Comparison of ENCODE assay signal across 18 cellular contexts in the genomic region with DNA sequence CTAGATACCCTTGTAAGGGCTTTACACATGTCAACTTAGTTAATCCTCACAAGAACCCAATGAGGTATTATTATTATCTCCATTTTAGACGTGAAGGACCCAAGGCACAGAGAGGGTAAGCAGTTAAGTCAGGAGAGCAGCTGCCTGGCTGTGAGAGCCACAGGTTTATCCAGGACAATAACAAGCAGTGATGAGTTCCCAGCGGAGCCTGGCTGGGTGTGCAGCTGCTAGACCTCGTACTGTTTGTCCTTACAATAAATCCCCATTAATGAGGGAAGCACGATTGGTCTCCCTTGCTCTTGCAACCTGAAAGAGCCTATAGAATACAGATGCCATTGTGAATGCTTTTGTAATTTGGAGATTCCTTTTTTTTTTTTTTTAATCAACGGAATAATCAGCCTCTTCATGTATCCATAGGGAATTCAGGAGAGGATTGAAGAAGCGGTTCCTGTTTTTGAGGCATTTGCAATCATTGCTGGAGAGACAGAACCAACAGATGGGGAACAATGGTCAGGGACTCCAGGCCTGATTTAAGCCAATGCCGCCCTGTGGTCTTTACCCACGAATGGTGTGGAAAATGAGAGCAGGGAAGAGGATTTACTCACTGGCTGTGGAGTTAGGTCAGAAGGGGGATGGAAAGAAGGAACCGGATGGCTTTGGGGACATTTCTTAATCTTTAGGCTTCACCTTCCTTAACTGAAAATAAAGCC. TPM values are rescaled to one million over a fixed set of nuclear protein-coding genes. Genes with fewer than 3 reads are reported as not detected.
DNase-seq lines count a peak whose midpoint lies in the region; ATAC-seq and TF ChIP-seq lines count a peak whose summit lies in the region.
"Had no signal": no experiment of that assay in that cellular context is flagged by ENCODE, and none has a peak within 500 bp of the region (broad histone marks: within the 10 kb centered on the region; RNA-seq: fewer than 3 reads in every experiment).

No MANE protein-coding gene starts in this region.

- no peaks in the 10 kb centered on the region for H3K27me3 ChIP-seq in BLaER1 treated with 17β-estradiol and CSF1 and Interleukin-3, amounts not matched to agents 10 nM and 100 nM
- no peaks in the 10 kb centered on the region for H3K27me3 ChIP-seq in mesendoderm (ENCODE audit: insufficient read depth, low read length, poor library complexity)
- H3K27me3 ChIP-seq: cardiac muscle cell, foreskin keratinocyte, pancreas had no signal

- no peaks in the 10 kb centered on the region for H3K36me3 Mint-ChIP-seq in natural killer cell
- H3K36me3 Mint-ChIP-seq: immature natural killer cell, mesothelial cell of epicardium had no signal

- H3K36me3 ChIP-seq in BLaER1 treated with 17β-estradiol and CSF1 and Interleukin-3, amounts not matched to agents 10 nM and 100 nM, result no peaks in the 10 kb centered on the region
- H3K36me3 ChIP-seq in mesendoderm (ENCODE audit: control insufficient read depth, insufficient read depth, low read length), result no peaks in the 10 kb centered on the region
- H3K36me3 ChIP-seq: cardiac muscle cell, pancreas had no signal

- no peak overlapping the region for H4K5ac ChIP-seq in mesendoderm (ENCODE audit: low read length)

- H2AK5ac ChIP-seq in mesendoderm (ENCODE audit: low read length), result no peak overlapping the region

- H2BK5ac ChIP-seq in mesendoderm (ENCODE audit: low read length), result no peak overlapping the region

- no peak overlapping the region for H2BK15ac ChIP-seq in mesendoderm (replicated peaks; ENCODE audit: low read depth)

- H3K79me1 ChIP-seq in mesendoderm (ENCODE audit: low read length), result no peaks in the 10 kb centered on the region

- no peaks in the 10 kb centered on the region for H4K20me1 ChIP-seq in BLaER1 treated with 17β-estradiol and CSF1 and Interleukin-3, amounts not matched to agents 10 nM and 100 nM

- no peak overlapping the region for H3K27ac Mint-ChIP-seq in natural killer cell
- H3K27ac Mint-ChIP-seq: activated B cell treated with CpG ODN at 0.5 μM for 24 hours, immature natural killer cell, mesothelial cell of epicardium had no signal

- no peak overlapping the region for H3K27ac ChIP-seq in BLaER1 treated with 17β-estradiol and CSF1 and Interleukin-3, amounts not matched to agents 10 nM and 100 nM
- no peak overlapping the region for H3K27ac ChIP-seq in mesendoderm (ENCODE audit: low read depth, low read length)
- H3K27ac ChIP-seq: cardiac muscle cell, foreskin keratinocyte, pancreas had no signal

- no peak overlapping the region for H3K4ac ChIP-seq in mesendoderm (ENCODE audit: low read depth, low read length)

- no peaks in the 10 kb centered on the region for H3K27me3 Mint-ChIP-seq in natural killer cell (ENCODE audit: low read depth in 2 of 2)
- H3K27me3 Mint-ChIP-seq: activated B cell treated with CpG ODN at 0.5 μM for 24 hours had no signal

- H3K56ac ChIP-seq in mesendoderm (ENCODE audit: low read length), result no peak overlapping the region

- no peak overlapping the region for H4K8ac ChIP-seq in mesendoderm (ENCODE audit: low read depth, low read length)

- peak overlapping the region; percentile 13 to 77 (median 63); a peak in 20 of 22 replicates for H3K4me2 ChIP-seq in BLaER1 treated with 17β-estradiol and CSF1 and Interleukin-3, amounts not matched to agents 10 nM and 100 nM
- H3K4me2 ChIP-seq in mesendoderm (ENCODE audit: low read length), result no peak overlapping the region

- no peaks in the 10 kb centered on the region for H3K9me3 Mint-ChIP-seq in natural killer cell
- H3K9me3 Mint-ChIP-seq: activated B cell treated with CpG ODN at 0.5 μM for 24 hours, immature natural killer cell, mesothelial cell of epicardium had no signal

- H3K4me3 Mint-ChIP-seq in natural killer cell, result no peak overlapping the region
- H3K4me3 Mint-ChIP-seq: activated B cell treated with CpG ODN at 0.5 μM for 24 hours, immature natural killer cell, mesothelial cell of epicardium had no signal

- WGBS in mesendoderm (ENCODE audit: extremely low coverage, insufficient coverage, low lambda C conversion rate), result no CpG with 5 or more reads among the region's 9 CpGs

- TF ChIP-seq CTCF in natural killer cell (IDR thresholded peaks at IDR 0.05), result no peak

- ATAC-seq in natural killer cell, result no peak

- no peak overlapping the region for H2BK120ac ChIP-seq in mesendoderm (ENCODE audit: low read depth, low read length)

- DNase-seq in NCI-H146 (lab: John Stamatoyannopoulos, UW) (peak; percentile 95), NCI-H748 (lab: John Stamatoyannopoulos, UW; ENCODE audit: unreplicated experiment) (peak; percentile 97), mesendoderm (peak; percentile 1), GOT3 (lab: John Stamatoyannopoulos, UW) (no peak), midbrain (lab: John Stamatoyannopoulos, UW) (no peak), natural killer cell (no peak)
- DNase-seq in activated CD4-positive, CD25-positive, alpha-beta regulatory T cell treated with anti-CD3 and anti-CD28 coated beads, Interleukin-2, amount 50 U/mL, for 72 hours, result no peak
- DNase-seq: activated B cell treated with CpG ODN at 0.5 μM for 24 hours; activated naive CD4-positive, alpha-beta T cell treated with Interleukin-2 at 50 U/mL for 16 hours; DMS 273 treated with DMSO at 0.1 percent for 48 hours; immature natural killer cell; pancreas; stimulated activated CD4-positive, alpha-beta T cell treated with anti-CD3 and anti-CD28 coated beads, Interleukin-15, amount 100 ng/mL, for 24 hours; SW 1271 had no signal

- no peak overlapping the region for H3K4me3 ChIP-seq in BLaER1 treated with 17β-estradiol and CSF1 and Interleukin-3, amounts not matched to agents 10 nM and 100 nM
- no peak overlapping the region for H3K4me3 ChIP-seq in mesendoderm (ENCODE audit: low read length)
- H3K4me3 ChIP-seq: cardiac muscle cell, pancreas had no signal

- no peaks in the 10 kb centered on the region for H3K79me2 ChIP-seq in mesendoderm (ENCODE audit: control insufficient read depth, insufficient read depth, low read length)

- no peak overlapping the region for H3K18ac ChIP-seq in mesendoderm (ENCODE audit: low read length)

- H3K4me1 Mint-ChIP-seq in natural killer cell, result peaks cover 20 to 21% of the 10 kb centered on the region in 2 donors

- no peaks in the 10 kb centered on the region for H3K9me3 ChIP-seq in BLaER1 treated with 17β-estradiol and CSF1 and Interleukin-3, amounts not matched to agents 10 nM and 100 nM (replicated peaks in 1 of 11)
- H3K9me3 ChIP-seq: pancreas had no signal

- H3K9ac ChIP-seq in BLaER1 treated with 17β-estradiol and CSF1 and Interleukin-3, amounts not matched to agents 10 nM and 100 nM, result no peak overlapping the region
- no peak overlapping the region for H3K9ac ChIP-seq in mesendoderm (ENCODE audit: low read length)

- intact Hi-C loops in natural killer cell (cut with micrococcal nuclease), result no loop called here

- H3K23ac ChIP-seq in mesendoderm (ENCODE audit: low read length), result no peak overlapping the region

- H3K4me1 ChIP-seq in BLaER1 treated with 17β-estradiol and CSF1 and Interleukin-3, amounts not matched to agents 10 nM and 100 nM, result peaks cover 27 to 41% (median 36%) of the 10 kb centered on the region in 10 experiments
- H3K4me1 ChIP-seq in mesendoderm (ENCODE audit: control insufficient read depth, low read depth, low read length), result peaks cover 2% of the 10 kb centered on the region

RNA-seq across cellular contexts. Expression of gene ASB4, which starts 12.3 kb away (rescaled TPM):
- polyA plus RNA-seq in mesendoderm (2013, experiment 1 of 2), result not detected
- polyA plus RNA-seq in mesendoderm (2013, experiment 2 of 2), result not detected
- total RNA-seq in natural killer cell, result not detected
- total RNA-seq: activated B cell treated with CpG ODN at 0.5 μM for 24 hours, cardiac muscle cell, foreskin keratinocyte had no signal
- polyA plus RNA-seq: foreskin keratinocyte, immature natural killer cell had no signal

RNA-seq across cellular contexts. Expression of gene PON2, which starts 38.6 kb away (rescaled TPM):
- 32.2 TPM for polyA plus RNA-seq in mesendoderm (2013, experiment 1 of 2)
- 31.8 TPM for polyA plus RNA-seq in mesendoderm (2013, experiment 2 of 2)
- total RNA-seq in natural killer cell, result 10 to 100 TPM; 26.6 to 35.7 (median 35.6) TPM

Comparison
In these comparisons a context has a peak if more than half of its experiments do, and no peak if none do; other contexts are left out.
1. DNase-seq: peak in NCI-H146 (single experiment), NCI-H748 (single experiment) and mesendoderm (single experiment); none in activated CD4-positive, CD25-positive, alpha-beta regulatory T cell treated with anti-CD3 and anti-CD28 coated beads, Interleukin-2, amount 50 U/mL, for 72 hours (single experiment), GOT3 (single experiment), midbrain (single experiment) and natural killer cell (single experiment).